ENCODE assay signal across 10 cellular contexts in the genomic region with DNA sequence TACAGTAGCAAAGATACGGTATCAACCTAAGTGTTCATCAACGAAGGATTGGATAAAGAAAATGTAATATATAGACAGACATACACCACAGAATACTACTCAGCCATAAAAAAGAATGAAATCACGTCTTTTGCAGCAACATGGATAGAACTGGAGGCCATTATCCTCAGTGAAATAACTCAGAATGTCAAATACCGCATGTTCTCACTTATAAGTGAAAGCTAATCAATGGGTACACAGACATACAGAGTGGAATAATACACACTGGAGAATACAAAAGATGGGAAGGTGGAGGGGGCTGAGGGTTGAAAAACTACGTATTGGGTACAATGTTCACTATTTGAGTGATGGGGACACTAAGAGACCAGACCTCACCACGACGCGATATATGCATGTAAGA. TPM values are rescaled to one million over a fixed set of nuclear protein-coding genes. Genes with fewer than 3 reads are reported as not detected.
DNase-seq lines count a peak whose midpoint lies in the region; ATAC-seq and TF ChIP-seq lines count a peak whose summit lies in the region.
"Had no signal": no experiment of that assay in that cellular context is flagged by ENCODE, and none has a peak within 500 bp of the region (broad histone marks: within the 10 kb centered on the region; RNA-seq: fewer than 3 reads in every experiment).

No MANE protein-coding gene starts in this region.

- no peaks in the 10 kb centered on the region for H3K9me3 ChIP-seq in OCI-LY7 (ENCODE audit: low read length)
- no peaks in the 10 kb centered on the region for H3K9me3 ChIP-seq in osteoblast (ENCODE audit: low read depth, low read length)
- H3K9me3 ChIP-seq: upper lobe of right lung had no signal

- peaks cover 0 to 12% of the 10 kb centered on the region in 2 donors for H3K27me3 Mint-ChIP-seq in effector memory CD8-positive, alpha-beta T cell

- BruUV-seq in OCI-LY7 (replicated peaks; lab: Mats Ljungman, UMichigan), result no TSS peak

- H3K4me2 ChIP-seq in OCI-LY7 (ENCODE audit: low read length), result peak overlapping the region; percentile 55
- peak overlapping the region; percentile 89 for H3K4me2 ChIP-seq in osteoblast (ENCODE audit: insufficient read depth, low read length)

- WGBS in lower leg skin, 2 donors, result 71 to 75% methylated on average over 8 of the region's 8 CpGs

- H3K4me3 ChIP-seq in GM12875 (ENCODE audit: low read depth, low read length) (peak overlapping the region; percentile 85), OCI-LY7 (ENCODE audit: low read depth, low read length, poor library complexity, severe bottlenecking) (peak overlapping the region; percentile 95), osteoblast (ENCODE audit: insufficient read depth, low read length) (peak overlapping the region; percentile 92), lower leg skin (ENCODE audit: low read depth, poor library complexity, severe bottlenecking) (no peak overlapping the region)

- TF ChIP-seq POLR2A in lower leg skin (IDR thresholded peaks at IDR 0.05), result no peak

- H3K36me3 Mint-ChIP-seq in effector memory CD8-positive, alpha-beta T cell (ENCODE audit: insufficient read depth), result peaks cover 2% of the 10 kb centered on the region

- peak overlapping the region; percentile 76 for H3K27ac ChIP-seq in OCI-LY7 (ENCODE audit: low read depth, low read length, poor library complexity, severe bottlenecking)
- H3K27ac ChIP-seq in osteoblast (ENCODE audit: low read depth, low read length), result peak overlapping the region; percentile 71

- H3K27me3 ChIP-seq in osteoblast (ENCODE audit: insufficient read depth, low read length), result no peaks in the 10 kb centered on the region
- H3K27me3 ChIP-seq: upper lobe of right lung had no signal

- CTCF ChIA-PET in OCI-LY7 (lab: Charles Lee; ENCODE audit: unreplicated experiment), result no interaction called here

- DNase-seq in OCI-LY7 (ENCODE audit: low spot score), result no peak
- DNase-seq in effector memory CD8-positive, alpha-beta T cell, result no peak
- no peak for DNase-seq in osteoblast (ENCODE audit: insufficient read length, low spot score, missing footprints)
- DNase-seq in lower leg skin (ENCODE audit: low spot score in 2 of 2), result no peak
- no peak for DNase-seq in NCI-H1105 treated with DMSO at 0.1 percent for 48 hours (lab: John Stamatoyannopoulos, UW)
- no peak for DNase-seq in NCI-H1105 (lab: John Stamatoyannopoulos, UW)
- DNase-seq: head of caudate nucleus, upper lobe of right lung had no signal

- TF ChIP-seq CTCF in GM12875 (IDR thresholded peaks at IDR 0.05; ENCODE audit: borderline replicate concordance, insufficient read depth, low read depth, low read length), result no peak
- no peak for TF ChIP-seq CTCF in OCI-LY7 (conservative IDR thresholded peaks at IDR 0.05; ENCODE audit: low read length)
- TF ChIP-seq CTCF in osteoblast (IDR thresholded peaks at IDR 0.05; ENCODE audit: extremely low read depth, low read depth, low read length), result no peak
- TF ChIP-seq CTCF in lower leg skin (IDR thresholded peaks at IDR 0.05), result no peak

- H3K27ac Mint-ChIP-seq in effector memory CD8-positive, alpha-beta T cell, result peak overlapping the region in 1 of 2 donors; percentile 91

- H3K9me3 Mint-ChIP-seq in effector memory CD8-positive, alpha-beta T cell, result peaks cover 3 to 6% of the 10 kb centered on the region in 2 donors

- H2AFZ ChIP-seq in OCI-LY7 (ENCODE audit: low read length) (no peak overlapping the region), osteoblast (ENCODE audit: low read length) (peak overlapping the region; percentile 19)

- H3K79me2 ChIP-seq in OCI-LY7 (ENCODE audit: insufficient read depth, low read depth, low read length), result peaks cover 60% of the 10 kb centered on the region
- peaks cover 61% of the 10 kb centered on the region for H3K79me2 ChIP-seq in osteoblast (ENCODE audit: insufficient read depth, low read length)

- peaks cover 35% of the 10 kb centered on the region for H3K36me3 ChIP-seq in OCI-LY7 (ENCODE audit: insufficient read depth, low read length)
- H3K36me3 ChIP-seq in osteoblast (ENCODE audit: insufficient read depth, low read length), result no peaks in the 10 kb centered on the region
- H3K36me3 ChIP-seq: upper lobe of right lung had no signal

- H3K4me1 ChIP-seq in OCI-LY7 (ENCODE audit: insufficient read depth, low read length, poor library complexity, severe bottlenecking) (peaks cover 42% of the 10 kb centered on the region), osteoblast (ENCODE audit: insufficient read depth, low read length) (peaks cover 28% of the 10 kb centered on the region)

- peaks cover 19% of the 10 kb centered on the region for H4K20me1 ChIP-seq in OCI-LY7 (ENCODE audit: insufficient read depth, low read length)
- H4K20me1 ChIP-seq in osteoblast (ENCODE audit: insufficient read depth, low read length), result no peaks in the 10 kb centered on the region

- peaks cover 13 to 21% of the 10 kb centered on the region in 2 donors for H3K4me1 Mint-ChIP-seq in effector memory CD8-positive, alpha-beta T cell (ENCODE audit: low read depth in 2 of 2)

- intact Hi-C loops in OCI-LY7 (cut with micrococcal nuclease; ENCODE audit: unreplicated experiment) (loop anchor here (2.0 kb wide), 1 partner anchor 17 kb away; no protein-coding TSS in a partner anchor), lower leg skin (cut with DNase I; ENCODE audit: low total_unique reads) (no loop called here)

- H3K9me2 ChIP-seq in OCI-LY7 (ENCODE audit: insufficient read depth, low read length), result no peaks in the 10 kb centered on the region

- no peak for ATAC-seq in effector memory CD8-positive, alpha-beta T cell (replicated peaks)
- ATAC-seq in HG02642 (IDR thresholded peaks at IDR 0.05; ENCODE audit: poor library complexity, unreplicated experiment), result no peak

- POLR2A ChIA-PET in OCI-LY7 (lab: Charles Lee), result interaction anchor here (0.6 to 2.6 kb wide), 6 partner anchors 10 to 1159 kb away, joined by 3 to 29 read pairs (median 3); a partner anchor contains a TSS

- peak overlapping the region; percentile 88 to 95 for H3K4me3 Mint-ChIP-seq in effector memory CD8-positive, alpha-beta T cell

RNA-seq across cellular contexts. Expression of a gene that starts 1.1 kb away (rescaled TPM):
- 69.6 and 75.3 TPM in 2 replicates for total RNA-seq in OCI-LY7 (2014; rRNA removed; shearing (Covaris generic))
- total RNA-seq in OCI-LY7 (2022) (93.6 and 104 TPM in 2 replicates), osteoblast (12.7 and 16.5 TPM in 2 replicates), lower leg skin (10 to 100 TPM; 11.6 to 16.8 (median 15.9) TPM)

RNA-seq across cellular contexts. Expression of a gene that starts 33.2 kb away (rescaled TPM):
- total RNA-seq in OCI-LY7 (2014; rRNA removed; shearing (Covaris generic)), result 0.05 TPM in 1 of 2 replicates, not detected in the other
- total RNA-seq in OCI-LY7 (2022), result 0.57 and 0.59 TPM in 2 replicates
- 0.72 and 0.88 TPM in 2 replicates for total RNA-seq in osteoblast
- total RNA-seq in lower leg skin, result 1 to 10 TPM in 1 of 4 donors, under 1 TPM in 3; 0.25 to 1.4 (median 0.42) TPM

RNA-seq across cellular contexts. Expression of a gene that starts 51.5 kb away (rescaled TPM):
- total RNA-seq in OCI-LY7 (2014; rRNA removed; shearing (Covaris generic)), result not detected in 2 replicates
- total RNA-seq in OCI-LY7 (2022) (not detected in 2 replicates), osteoblast (not detected in 2 replicates), lower leg skin (under 1 TPM in 2 of 4 donors, not detected in 2; 0.10 to 0.20 TPM)
